1 cellular context compared by ENCODE assay signal in the genomic region with DNA sequence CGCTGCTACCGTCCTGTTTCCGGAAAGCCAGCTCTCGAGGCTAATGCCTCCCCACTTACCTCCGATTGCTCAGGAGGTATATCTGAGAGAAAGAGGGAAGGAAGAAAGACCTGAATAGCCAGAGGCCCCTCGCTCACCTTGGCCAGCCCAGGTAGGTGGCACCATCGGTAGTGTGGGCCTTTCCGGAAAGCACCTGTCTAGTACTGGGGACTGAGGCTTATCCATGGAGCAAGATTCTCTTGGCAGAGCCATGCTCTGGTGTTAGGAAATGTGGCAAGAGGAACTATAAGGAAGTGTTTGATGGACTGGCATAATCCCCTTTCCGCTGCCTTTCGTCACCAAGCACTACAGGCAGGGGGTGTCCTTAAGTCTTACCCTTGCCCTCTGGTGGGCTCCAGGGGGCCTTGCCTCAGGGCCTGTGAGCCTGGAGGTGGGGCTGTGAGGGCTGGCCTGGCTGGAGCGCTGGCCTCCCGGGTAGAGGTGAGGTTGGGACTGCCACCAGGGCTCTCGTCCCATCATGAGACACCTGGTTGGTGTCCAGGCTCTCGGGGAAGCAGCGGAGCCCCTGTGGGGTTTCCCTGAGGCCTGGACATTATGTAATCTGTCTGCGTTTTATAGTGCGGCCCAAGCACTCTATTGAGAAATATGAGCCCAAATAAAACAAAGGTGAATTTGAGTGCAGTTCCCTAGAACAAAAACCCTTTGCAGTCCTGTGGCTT.
TF ChIP-seq lines count a peak whose summit lies in the region.

No MANE protein-coding gene starts in this region.

TF ChIP-seq in HepG2, 621 proteins besides CTCF, POLR2A, EP300 and RAD21 (continued from another document and continues in another):
- TF ChIP-seq, protein P1, sequence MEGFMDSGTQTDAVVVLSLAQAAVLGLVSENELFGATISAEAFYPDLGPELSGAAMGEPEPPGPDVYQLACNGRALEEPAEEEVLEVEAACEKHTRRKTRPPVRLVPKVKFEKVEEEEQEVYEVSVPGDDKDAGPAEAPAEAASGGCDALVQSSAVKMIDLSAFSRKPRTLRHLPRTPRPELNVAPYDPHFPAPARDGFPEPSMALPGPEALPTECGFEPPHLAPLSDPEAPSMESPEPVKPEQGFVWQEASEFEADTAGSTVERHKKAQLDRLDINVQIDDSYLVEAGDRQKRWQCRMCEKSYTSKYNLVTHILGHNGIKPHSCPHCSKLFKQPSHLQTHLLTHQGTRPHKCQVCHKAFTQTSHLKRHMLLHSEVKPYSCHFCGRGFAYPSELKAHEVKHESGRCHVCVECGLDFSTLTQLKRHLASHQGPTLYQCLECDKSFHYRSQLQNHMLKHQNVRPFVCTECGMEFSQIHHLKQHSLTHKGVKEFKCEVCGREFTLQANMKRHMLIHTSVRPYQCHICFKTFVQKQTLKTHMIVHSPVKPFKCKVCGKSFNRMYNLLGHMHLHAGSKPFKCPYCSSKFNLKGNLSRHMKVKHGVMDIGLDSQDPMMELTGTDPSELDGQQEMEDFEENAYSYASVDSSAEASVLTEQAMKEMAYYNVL (CRISPR knock-in tag; IDR thresholded peaks at IDR 0.05; ENCODE audit: borderline replicate concordance), result 0 out of 2 replicates have a peak, but pooled peaks have one; percentile 37
- 0 out of 2 replicates have a peak, but pooled peaks have one; percentile 59 for TF ChIP-seq RBFOX2 (IDR thresholded peaks at IDR 0.05; ENCODE audit: low read depth, low read length)
- no peak for TF ChIP-seq ZFP36L2 (CRISPR knock-in tag; IDR thresholded peaks at IDR 0.05)
- TF ChIP-seq, protein P2, sequence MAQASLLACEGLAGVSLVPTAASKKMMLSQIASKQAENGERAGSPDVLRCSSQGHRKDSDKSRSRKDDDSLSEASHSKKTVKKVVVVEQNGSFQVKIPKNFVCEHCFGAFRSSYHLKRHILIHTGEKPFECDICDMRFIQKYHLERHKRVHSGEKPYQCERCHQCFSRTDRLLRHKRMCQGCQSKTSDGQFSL (CRISPR knock-in tag; IDR thresholded peaks at IDR 0.05), result peak; percentile 43; the same call in 1 of the 2 replicates
- TF ChIP-seq, protein P3, sequence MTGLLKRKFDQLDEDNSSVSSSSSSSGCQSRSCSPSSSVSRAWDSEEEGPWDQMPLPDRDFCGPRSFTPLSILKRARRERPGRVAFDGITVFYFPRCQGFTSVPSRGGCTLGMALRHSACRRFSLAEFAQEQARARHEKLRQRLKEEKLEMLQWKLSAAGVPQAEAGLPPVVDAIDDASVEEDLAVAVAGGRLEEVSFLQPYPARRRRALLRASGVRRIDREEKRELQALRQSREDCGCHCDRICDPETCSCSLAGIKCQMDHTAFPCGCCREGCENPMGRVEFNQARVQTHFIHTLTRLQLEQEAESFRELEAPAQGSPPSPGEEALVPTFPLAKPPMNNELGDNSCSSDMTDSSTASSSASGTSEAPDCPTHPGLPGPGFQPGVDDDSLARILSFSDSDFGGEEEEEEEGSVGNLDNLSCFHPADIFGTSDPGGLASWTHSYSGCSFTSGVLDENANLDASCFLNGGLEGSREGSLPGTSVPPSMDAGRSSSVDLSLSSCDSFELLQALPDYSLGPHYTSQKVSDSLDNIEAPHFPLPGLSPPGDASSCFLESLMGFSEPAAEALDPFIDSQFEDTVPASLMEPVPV (CRISPR knock-in tag; IDR thresholded peaks at IDR 0.05), result no peak; the same call in 1 of the 2 replicates
- TF ChIP-seq, protein P4, sequence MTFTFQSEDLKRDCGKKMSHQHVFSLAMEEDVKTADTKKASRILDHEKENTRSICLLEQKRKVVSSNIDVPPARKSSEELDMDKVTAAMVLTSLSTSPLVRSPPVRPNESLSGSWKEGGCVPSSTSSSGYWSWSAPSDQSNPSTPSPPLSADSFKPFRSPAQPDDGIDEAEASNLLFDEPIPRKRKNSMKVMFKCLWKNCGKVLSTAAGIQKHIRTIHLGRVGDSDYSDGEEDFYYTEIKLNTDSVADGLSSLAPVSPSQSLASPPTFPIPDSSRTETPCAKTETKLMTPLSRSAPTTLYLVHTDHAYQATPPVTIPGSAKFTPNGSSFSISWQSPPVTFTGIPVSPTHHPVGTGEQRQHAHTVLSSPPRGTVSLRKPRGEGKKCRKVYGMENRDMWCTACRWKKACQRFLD (CRISPR knock-in tag; IDR thresholded peaks at IDR 0.05; ENCODE audit: borderline replicate concordance), result no peak
- TF ChIP-seq ZFP36L1 (CRISPR knock-in tag; IDR thresholded peaks at IDR 0.05), result no peak
- TF ChIP-seq, protein P5, sequence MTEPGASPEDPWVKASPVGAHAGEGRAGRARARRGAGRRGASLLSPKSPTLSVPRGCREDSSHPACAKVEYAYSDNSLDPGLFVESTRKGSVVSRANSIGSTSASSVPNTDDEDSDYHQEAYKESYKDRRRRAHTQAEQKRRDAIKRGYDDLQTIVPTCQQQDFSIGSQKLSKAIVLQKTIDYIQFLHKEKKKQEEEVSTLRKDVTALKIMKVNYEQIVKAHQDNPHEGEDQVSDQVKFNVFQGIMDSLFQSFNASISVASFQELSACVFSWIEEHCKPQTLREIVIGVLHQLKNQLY (CRISPR knock-in tag; IDR thresholded peaks at IDR 0.05), result no peak
- TF ChIP-seq NR2F2 (IDR thresholded peaks at IDR 0.05; ENCODE audit: borderline replicate concordance, low read depth), result no peak
- no peak for TF ChIP-seq ATF7-NPFF (CRISPR knock-in tag; IDR thresholded peaks at IDR 0.05; ENCODE audit: low read depth)
- no peak for TF ChIP-seq TCF12 (IDR thresholded peaks at IDR 0.05)
- no peak for TF ChIP-seq TCF12 (CRISPR knock-in tag; IDR thresholded peaks at IDR 0.05)
- TF ChIP-seq EED (CRISPR knock-in tag; IDR thresholded peaks at IDR 0.05), result 0 out of 2 replicates have a peak, but pooled peaks have one; percentile 21
- TF ChIP-seq, protein P6, sequence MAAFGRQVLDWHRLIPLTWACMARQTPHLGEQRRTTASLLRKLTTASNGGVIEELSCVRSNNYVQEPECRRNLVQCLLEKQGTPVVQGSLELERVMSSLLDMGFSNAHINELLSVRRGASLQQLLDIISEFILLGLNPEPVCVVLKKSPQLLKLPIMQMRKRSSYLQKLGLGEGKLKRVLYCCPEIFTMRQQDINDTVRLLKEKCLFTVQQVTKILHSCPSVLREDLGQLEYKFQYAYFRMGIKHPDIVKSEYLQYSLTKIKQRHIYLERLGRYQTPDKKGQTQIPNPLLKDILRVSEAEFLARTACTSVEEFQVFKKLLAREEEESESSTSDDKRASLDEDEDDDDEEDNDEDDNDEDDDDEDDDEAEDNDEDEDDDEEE (CRISPR knock-in tag; IDR thresholded peaks at IDR 0.05), result no peak; the same call in 1 of the 2 replicates
- no peak for TF ChIP-seq ARHGAP35 (CRISPR knock-in tag; IDR thresholded peaks at IDR 0.05; ENCODE audit: borderline replicate concordance)
- no peak; the same call in 1 of the 2 replicates for TF ChIP-seq ZSCAN31 (CRISPR knock-in tag; IDR thresholded peaks at IDR 0.05; ENCODE audit: low read depth)
- 0 out of 2 replicates have a peak, but pooled peaks have one; percentile 46 for TF ChIP-seq ZNF180 (CRISPR knock-in tag; IDR thresholded peaks at IDR 0.05; ENCODE audit: borderline replicate concordance, low read depth)
- no peak for TF ChIP-seq DNMT1 (CRISPR knock-in tag; IDR thresholded peaks at IDR 0.05)
- TF ChIP-seq, protein P7, sequence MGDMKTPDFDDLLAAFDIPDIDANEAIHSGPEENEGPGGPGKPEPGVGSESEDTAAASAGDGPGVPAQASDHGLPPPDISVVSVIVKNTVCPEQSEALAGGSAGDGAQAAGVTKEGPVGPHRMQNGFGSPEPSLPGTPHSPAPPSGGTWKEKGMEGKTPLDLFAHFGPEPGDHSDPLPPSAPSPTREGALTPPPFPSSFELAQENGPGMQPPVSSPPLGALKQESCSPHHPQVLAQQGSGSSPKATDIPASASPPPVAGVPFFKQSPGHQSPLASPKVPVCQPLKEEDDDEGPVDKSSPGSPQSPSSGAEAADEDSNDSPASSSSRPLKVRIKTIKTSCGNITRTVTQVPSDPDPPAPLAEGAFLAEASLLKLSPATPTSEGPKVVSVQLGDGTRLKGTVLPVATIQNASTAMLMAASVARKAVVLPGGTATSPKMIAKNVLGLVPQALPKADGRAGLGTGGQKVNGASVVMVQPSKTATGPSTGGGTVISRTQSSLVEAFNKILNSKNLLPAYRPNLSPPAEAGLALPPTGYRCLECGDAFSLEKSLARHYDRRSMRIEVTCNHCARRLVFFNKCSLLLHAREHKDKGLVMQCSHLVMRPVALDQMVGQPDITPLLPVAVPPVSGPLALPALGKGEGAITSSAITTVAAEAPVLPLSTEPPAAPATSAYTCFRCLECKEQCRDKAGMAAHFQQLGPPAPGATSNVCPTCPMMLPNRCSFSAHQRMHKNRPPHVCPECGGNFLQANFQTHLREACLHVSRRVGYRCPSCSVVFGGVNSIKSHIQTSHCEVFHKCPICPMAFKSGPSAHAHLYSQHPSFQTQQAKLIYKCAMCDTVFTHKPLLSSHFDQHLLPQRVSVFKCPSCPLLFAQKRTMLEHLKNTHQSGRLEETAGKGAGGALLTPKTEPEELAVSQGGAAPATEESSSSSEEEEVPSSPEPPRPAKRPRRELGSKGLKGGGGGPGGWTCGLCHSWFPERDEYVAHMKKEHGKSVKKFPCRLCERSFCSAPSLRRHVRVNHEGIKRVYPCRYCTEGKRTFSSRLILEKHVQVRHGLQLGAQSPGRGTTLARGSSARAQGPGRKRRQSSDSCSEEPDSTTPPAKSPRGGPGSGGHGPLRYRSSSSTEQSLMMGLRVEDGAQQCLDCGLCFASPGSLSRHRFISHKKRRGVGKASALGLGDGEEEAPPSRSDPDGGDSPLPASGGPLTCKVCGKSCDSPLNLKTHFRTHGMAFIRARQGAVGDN (CRISPR knock-in tag; IDR thresholded peaks at IDR 0.05), result peak; percentile 0; the same call in 1 of the 2 replicates
- TF ChIP-seq, protein P8, sequence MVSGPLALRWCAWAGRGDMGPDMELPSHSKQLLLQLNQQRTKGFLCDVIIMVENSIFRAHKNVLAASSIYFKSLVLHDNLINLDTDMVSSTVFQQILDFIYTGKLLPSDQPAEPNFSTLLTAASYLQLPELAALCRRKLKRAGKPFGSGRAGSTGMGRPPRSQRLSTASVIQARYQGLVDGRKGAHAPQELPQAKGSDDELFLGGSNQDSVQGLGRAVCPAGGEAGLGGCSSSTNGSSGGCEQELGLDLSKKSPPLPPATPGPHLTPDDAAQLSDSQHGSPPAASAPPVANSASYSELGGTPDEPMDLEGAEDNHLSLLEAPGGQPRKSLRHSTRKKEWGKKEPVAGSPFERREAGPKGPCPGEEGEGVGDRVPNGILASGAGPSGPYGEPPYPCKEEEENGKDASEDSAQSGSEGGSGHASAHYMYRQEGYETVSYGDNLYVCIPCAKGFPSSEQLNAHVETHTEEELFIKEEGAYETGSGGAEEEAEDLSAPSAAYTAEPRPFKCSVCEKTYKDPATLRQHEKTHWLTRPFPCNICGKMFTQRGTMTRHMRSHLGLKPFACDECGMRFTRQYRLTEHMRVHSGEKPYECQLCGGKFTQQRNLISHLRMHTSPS (CRISPR knock-in tag; IDR thresholded peaks at IDR 0.05; ENCODE audit: low read depth), result peak; percentile 69; the same call in 1 of the 2 replicates
- peak; percentile 78; the same call in 1 of the 2 replicates for TF ChIP-seq SNAI1 (CRISPR knock-in tag; IDR thresholded peaks at IDR 0.05; ENCODE audit: borderline replicate concordance)
- no peak for TF ChIP-seq RBAK (CRISPR knock-in tag; IDR thresholded peaks at IDR 0.05)
- TF ChIP-seq ZNF343 (CRISPR knock-in tag; IDR thresholded peaks at IDR 0.05), result 0 out of 2 replicates have a peak, but pooled peaks have one; percentile 14
- no peak for TF ChIP-seq IRX3 (CRISPR knock-in tag; IDR thresholded peaks at IDR 0.05; ENCODE audit: borderline replicate concordance, low read depth)
- TF ChIP-seq SOX5 (CRISPR knock-in tag; IDR thresholded peaks at IDR 0.05; ENCODE audit: borderline replicate concordance), result 0 out of 2 replicates have a peak, but pooled peaks have one; percentile 15
- peak; percentile 21; the same call in 1 of the 2 replicates for TF ChIP-seq ZNF792 (CRISPR knock-in tag; IDR thresholded peaks at IDR 0.05)
- TF ChIP-seq ZNF781 (CRISPR knock-in tag; IDR thresholded peaks at IDR 0.05; ENCODE audit: borderline replicate concordance, not compliant biosample characterization), result no peak
- TF ChIP-seq HNF4A (CRISPR knock-in tag; IDR thresholded peaks at IDR 0.05), result peak; percentile 50
- TF ChIP-seq, protein P9, sequence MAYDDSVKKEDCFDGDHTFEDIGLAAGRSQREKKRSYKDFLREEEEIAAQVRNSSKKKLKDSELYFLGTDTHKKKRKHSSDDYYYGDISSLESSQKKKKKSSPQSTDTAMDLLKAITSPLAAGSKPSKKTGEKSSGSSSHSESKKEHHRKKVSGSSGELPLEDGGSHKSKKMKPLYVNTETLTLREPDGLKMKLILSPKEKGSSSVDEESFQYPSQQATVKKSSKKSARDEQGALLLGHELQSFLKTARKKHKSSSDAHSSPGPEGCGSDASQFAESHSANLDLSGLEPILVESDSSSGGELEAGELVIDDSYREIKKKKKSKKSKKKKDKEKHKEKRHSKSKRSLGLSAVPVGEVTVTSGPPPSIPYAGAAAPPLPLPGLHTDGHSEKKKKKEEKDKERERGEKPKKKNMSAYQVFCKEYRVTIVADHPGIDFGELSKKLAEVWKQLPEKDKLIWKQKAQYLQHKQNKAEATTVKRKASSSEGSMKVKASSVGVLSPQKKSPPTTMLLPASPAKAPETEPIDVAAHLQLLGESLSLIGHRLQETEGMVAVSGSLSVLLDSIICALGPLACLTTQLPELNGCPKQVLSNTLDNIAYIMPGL (CRISPR knock-in tag; IDR thresholded peaks at IDR 0.05; ENCODE audit: borderline replicate concordance in 1 of 2, low read depth in 1 of 2), result peak in 1 of 2 experiments; percentile 59; a peak in 1 of 4 replicates
- TF ChIP-seq ZNF605 (CRISPR knock-in tag; IDR thresholded peaks at IDR 0.05), result peak; percentile 42; the same call in 1 of the 2 replicates
- peak; percentile 73 for TF ChIP-seq JARID2 (CRISPR knock-in tag; IDR thresholded peaks at IDR 0.05; ENCODE audit: insufficient replicate concordance)
- TF ChIP-seq, protein P10, sequence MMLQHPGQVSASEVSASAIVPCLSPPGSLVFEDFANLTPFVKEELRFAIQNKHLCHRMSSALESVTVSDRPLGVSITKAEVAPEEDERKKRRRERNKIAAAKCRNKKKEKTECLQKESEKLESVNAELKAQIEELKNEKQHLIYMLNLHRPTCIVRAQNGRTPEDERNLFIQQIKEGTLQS (CRISPR knock-in tag; IDR thresholded peaks at IDR 0.05), result 0 out of 2 replicates have a peak, but pooled peaks have one; percentile 12
- no peak for TF ChIP-seq ZIK1 (CRISPR knock-in tag; IDR thresholded peaks at IDR 0.05; ENCODE audit: borderline replicate concordance, low read depth)
- TF ChIP-seq REL (CRISPR knock-in tag; conservative IDR thresholded peaks at IDR 0.05), result no peak
- no peak for TF ChIP-seq FOXP1 (IDR thresholded peaks at IDR 0.05)
- no peak for TF ChIP-seq FOXP1 (CRISPR knock-in tag; IDR thresholded peaks at IDR 0.05)
- no peak; the same call in 1 of the 2 replicates for TF ChIP-seq ZNF644 (CRISPR knock-in tag; IDR thresholded peaks at IDR 0.05; ENCODE audit: low read depth)
- TF ChIP-seq STAT5B (CRISPR knock-in tag; IDR thresholded peaks at IDR 0.05), result no peak
- TF ChIP-seq, protein P11, sequence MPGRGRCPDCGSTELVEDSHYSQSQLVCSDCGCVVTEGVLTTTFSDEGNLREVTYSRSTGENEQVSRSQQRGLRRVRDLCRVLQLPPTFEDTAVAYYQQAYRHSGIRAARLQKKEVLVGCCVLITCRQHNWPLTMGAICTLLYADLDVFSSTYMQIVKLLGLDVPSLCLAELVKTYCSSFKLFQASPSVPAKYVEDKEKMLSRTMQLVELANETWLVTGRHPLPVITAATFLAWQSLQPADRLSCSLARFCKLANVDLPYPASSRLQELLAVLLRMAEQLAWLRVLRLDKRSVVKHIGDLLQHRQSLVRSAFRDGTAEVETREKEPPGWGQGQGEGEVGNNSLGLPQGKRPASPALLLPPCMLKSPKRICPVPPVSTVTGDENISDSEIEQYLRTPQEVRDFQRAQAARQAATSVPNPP (CRISPR knock-in tag; IDR thresholded peaks at IDR 0.05), result no peak
- TF ChIP-seq AKAP8 (CRISPR knock-in tag; IDR thresholded peaks at IDR 0.05), result no peak
- peak; percentile 38; the same call in 1 of the 2 replicates for TF ChIP-seq JUND (CRISPR knock-in tag; IDR thresholded peaks at IDR 0.05)
- TF ChIP-seq ZFP1 (CRISPR knock-in tag; IDR thresholded peaks at IDR 0.05), result no peak
- TF ChIP-seq SIN3B (IDR thresholded peaks at IDR 0.05; ENCODE audit: low read length), result no peak
